25 cellular contexts compared by ENCODE assay signal in genomic region chr6:21911208-21911607, GRCh38.
"Had no signal": no experiment of that assay in that cellular context is flagged by ENCODE, and none has a peak within 500 bp of the region (broad histone marks: within the 10 kb centered on the region; RNA-seq: fewer than 3 reads in every experiment).

No MANE protein-coding gene starts in this region.

- H3K4me3 Mint-ChIP-seq: activated CD4-positive, alpha-beta memory T cell treated with anti-CD3 and anti-CD28 coated beads, Interleukin-2, amount 10 ng/mL, durations not matched to agents 7 days and 5 days; activated CD4-positive, alpha-beta T cell treated with anti-CD3 and anti-CD28 coated beads, Interleukin-2, amount 10 ng/mL, durations not matched to agents 7 days and 5 days; activated naive CD8-positive, alpha-beta T cell; activated T-cell treated with anti-CD3 and anti-CD28 coated beads, Interleukin-2, amount 50 U/mL, for 24 hours; activated T-cell treated with anti-CD3 and anti-CD28 coated beads, Interleukin-2, amount 50 U/mL, for 72 hours; T-helper 17 cell; T-helper 2 cell treated with Interferon-gamma antibody and Interleukin-4, amounts not matched to agents 5 μg/mL and 100 μg/mL, for 36 hours had no signal

- DNase-seq: activated CD4-positive, alpha-beta memory T cell treated with anti-CD3 and anti-CD28 coated beads, Interleukin-2, amount 10 ng/mL, durations not matched to agents 7 days and 5 days; activated CD4-positive, alpha-beta T cell treated with anti-CD3 and anti-CD28 coated beads for 1 hour; activated CD4-positive, alpha-beta T cell treated with anti-CD3 and anti-CD28 coated beads for 4 hours; activated CD4-positive, alpha-beta T cell treated with anti-CD3 and anti-CD28 coated beads, Interleukin-2, amount 10 ng/mL, durations not matched to agents 7 days and 5 days; activated CD4-positive, alpha-beta T cell treated with anti-CD3 and anti-CD28 coated beads, Interleukin-2, amount 50 U/mL, for 4 hours; activated CD8-positive, alpha-beta memory T cell treated with anti-CD3 and anti-CD28 coated beads, Interleukin-2, amount 50 U/mL, for 48 hours; activated effector memory CD4-positive, alpha-beta T cell treated with Interleukin-2 at 50 U/mL for 16 hours; activated gamma-delta T cell treated with Interleukin-2 at 50 U/mL for 16 hours; activated naive CD4-positive, alpha-beta T cell treated with anti-CD3 and anti-CD28 coated beads, Interleukin-2, amount 50 U/mL, for 16 hours; activated naive CD4-positive, alpha-beta T cell treated with Interleukin-2 at 50 U/mL for 16 hours; activated T-cell treated with anti-CD3 and anti-CD28 coated beads for 4 hours; activated T-cell treated with anti-CD3 and anti-CD28 coated beads, Interleukin-2, amount 50 U/mL, for 24 hours; activated T-cell treated with anti-CD3 and anti-CD28 coated beads, Interleukin-2, amount 50 U/mL, for 72 hours; amniotic stem cell; cortex of kidney; effector CD8-positive, alpha-beta T cell; esophagus squamous epithelium; foreskin melanocyte; T-helper 1 cell; T-helper 17 cell; T1000 had no signal

- H3K27ac Mint-ChIP-seq: activated CD4-positive, alpha-beta memory T cell treated with anti-CD3 and anti-CD28 coated beads, Interleukin-2, amount 10 ng/mL, durations not matched to agents 7 days and 5 days; activated CD4-positive, alpha-beta T cell treated with anti-CD3 and anti-CD28 coated beads, Interleukin-2, amount 10 ng/mL, durations not matched to agents 7 days and 5 days; activated naive CD8-positive, alpha-beta T cell; activated T-cell treated with anti-CD3 and anti-CD28 coated beads, Interleukin-2, amount 50 U/mL, for 24 hours; activated T-cell treated with anti-CD3 and anti-CD28 coated beads, Interleukin-2, amount 50 U/mL, for 72 hours; T-helper 17 cell; T-helper 2 cell treated with Interferon-gamma antibody and Interleukin-4, amounts not matched to agents 5 μg/mL and 100 μg/mL, for 36 hours had no signal

- H3K36me3 Mint-ChIP-seq: activated naive CD8-positive, alpha-beta T cell had no signal

- ATAC-seq: activated T-cell treated with anti-CD3 and anti-CD28 coated beads, Interleukin-2, amount 50 U/mL, for 72 hours; gastroesophageal sphincter; T-helper 17 cell had no signal

- H3K4me3 ChIP-seq: esophagus squamous epithelium, gastroesophageal sphincter had no signal

- H3K36me3 ChIP-seq: esophagus squamous epithelium, gastroesophageal sphincter had no signal

- H3K9me3 ChIP-seq: esophagus squamous epithelium, gastroesophageal sphincter had no signal

- H3K9me3 Mint-ChIP-seq: activated CD4-positive, alpha-beta memory T cell treated with anti-CD3 and anti-CD28 coated beads, Interleukin-2, amount 10 ng/mL, durations not matched to agents 7 days and 5 days; activated CD4-positive, alpha-beta T cell treated with anti-CD3 and anti-CD28 coated beads, Interleukin-2, amount 10 ng/mL, durations not matched to agents 7 days and 5 days; activated T-cell treated with anti-CD3 and anti-CD28 coated beads, Interleukin-2, amount 50 U/mL, for 24 hours; T-helper 2 cell treated with Interferon-gamma antibody and Interleukin-4, amounts not matched to agents 5 μg/mL and 100 μg/mL, for 36 hours had no signal

- H3K27me3 Mint-ChIP-seq: activated CD4-positive, alpha-beta memory T cell treated with anti-CD3 and anti-CD28 coated beads, Interleukin-2, amount 10 ng/mL, durations not matched to agents 7 days and 5 days; activated T-cell treated with anti-CD3 and anti-CD28 coated beads, Interleukin-2, amount 50 U/mL, for 24 hours had no signal

- H3K27me3 ChIP-seq: esophagus squamous epithelium, gastroesophageal sphincter had no signal

- H3K4me1 Mint-ChIP-seq: activated CD4-positive, alpha-beta memory T cell treated with anti-CD3 and anti-CD28 coated beads, Interleukin-2, amount 10 ng/mL, durations not matched to agents 7 days and 5 days had no signal

- H3K27ac ChIP-seq: epithelial cell of prostate, esophagus squamous epithelium, gastroesophageal sphincter had no signal
